Comparison of ENCODE assay signal across 19 cellular contexts in the genomic region with DNA sequence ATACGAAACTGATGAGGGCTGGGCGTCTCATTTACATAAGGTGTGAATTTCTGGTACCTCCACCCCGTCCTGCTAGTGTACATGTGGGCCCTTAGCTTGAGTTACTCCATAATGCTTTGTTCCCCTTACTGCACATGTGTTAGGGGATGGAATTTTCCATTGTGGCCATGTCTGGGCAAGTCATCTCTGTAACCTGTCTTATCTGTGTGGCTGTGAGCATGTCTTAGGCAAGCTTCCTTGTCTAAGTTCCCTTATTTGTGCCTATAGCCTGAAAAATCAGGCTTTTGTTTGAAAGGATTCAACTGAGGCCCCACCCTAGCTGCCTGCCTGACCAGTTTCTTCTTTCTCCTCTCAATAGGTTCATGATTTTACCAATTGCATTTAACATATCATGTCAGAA.
A peak's percentile ranks its signal among the peaks of the same experiment; 100 is the strongest.
DNase-seq lines count a peak whose midpoint lies in the region; ATAC-seq and TF ChIP-seq lines count a peak whose summit lies in the region.
"Had no signal": no experiment of that assay in that cellular context is flagged by ENCODE, and none has a peak within 500 bp of the region (broad histone marks: within the 10 kb centered on the region; RNA-seq: fewer than 3 reads in every experiment).

No MANE protein-coding gene starts in this region.

- no peak for DNase-seq in MCF 10A (ENCODE audit: unreplicated experiment)
- DNase-seq in breast epithelium (ENCODE audit: low spot score in 2 of 2): no peak
- DNase-seq in SKM-1 treated with dmso at 0.1 percent for 144 hours (lab: John Stamatoyannopoulos, UW; ENCODE audit: unreplicated experiment): peak; percentile 99
- DNase-seq in fibroblast of villous mesenchyme (ENCODE audit: low read depth): peak; percentile 30
- no peak for DNase-seq in stimulated activated naive B cell treated with anti-CD40 and anti-IgM and Interleukin-4, amounts not matched to agents 10 μg/mL and 1 μg/mL and 100 μg/mL, for 72 hours
- DNase-seq in NCI-H1436 treated with DMSO at 0.1 percent for 48 hours (lab: John Stamatoyannopoulos, UW): no peak
- no peak for DNase-seq in NCI-H1694 (lab: John Stamatoyannopoulos, UW)
- DNase-seq: 8988T; activated CD4-positive, alpha-beta T cell treated with anti-CD3 and anti-CD28 coated beads, Interleukin-2, amount 50 U/mL, for 48 hours; activated T-cell treated with anti-CD3 and anti-CD28 coated beads, Interleukin-2, amount 50 U/mL, for 4 hours; CD4-positive, CD25-positive, alpha-beta regulatory T cell; effector memory CD8-positive, alpha-beta T cell; NCI-H2107; NCI-H748 treated with DMSO at 0.1 percent for 48 hours; occipital lobe had no signal

- H3K27me3 Mint-ChIP-seq in MCF 10A (ENCODE audit: insufficient read depth, unreplicated experiment): no peaks in the 10 kb centered on the region
- no peaks in the 10 kb centered on the region for H3K27me3 Mint-ChIP-seq in stimulated activated naive B cell treated with anti-CD40 and anti-IgM and Interleukin-4, amounts not matched to agents 10 μg/mL and 1 μg/mL and 100 μg/mL, for 72 hours
- H3K27me3 Mint-ChIP-seq: CD4-positive, CD25-positive, alpha-beta regulatory T cell; effector memory CD8-positive, alpha-beta T cell had no signal

- intact Hi-C loops in MCF 10A (cut with micrococcal nuclease) (loop anchor here (2.0 kb wide), 1 partner anchor 13 kb away; no protein-coding TSS in a partner anchor), breast epithelium (cut with DNase I; ENCODE audit: low total_unique reads) (no loop called here)

- CTCF ChIA-PET in MCF 10A (lab: Yijun Ruan, JAX): interaction anchor here (0.6 to 3.6 kb wide), 12 partner anchors 10 to 333 kb away, joined by 3 to 32 read pairs (median 4); no protein-coding TSS in a partner anchor

- no peaks in the 10 kb centered on the region for H3K9me3 Mint-ChIP-seq in MCF 10A (ENCODE audit: unreplicated experiment)
- H3K9me3 Mint-ChIP-seq in stimulated activated naive B cell treated with anti-CD40 and anti-IgM and Interleukin-4, amounts not matched to agents 10 μg/mL and 1 μg/mL and 100 μg/mL, for 72 hours: peaks cover 0 to 4% of the 10 kb centered on the region in 2 donors
- H3K9me3 Mint-ChIP-seq: activated T-cell treated with anti-CD3 and anti-CD28 coated beads, Interleukin-2, amount 50 U/mL, for 4 hours; CD4-positive, CD25-positive, alpha-beta regulatory T cell; effector memory CD8-positive, alpha-beta T cell had no signal

- POLR2A ChIA-PET in MCF 10A (lab: Yijun Ruan, JAX): interaction anchor here (0.9 to 2.6 kb wide), 9 partner anchors 10 to 330 kb away, joined by 3 to 18 read pairs (median 4); partner anchors contain the start of gene RASAL2

- no peak for TF ChIP-seq POLR2A in breast epithelium (IDR thresholded peaks at IDR 0.05)

- no peaks in the 10 kb centered on the region for H3K27me3 ChIP-seq in breast epithelium
- H3K27me3 ChIP-seq: tibial nerve had no signal

- H3K27ac ChIP-seq in breast epithelium: no peak overlapping the region
- H3K27ac ChIP-seq: tibial nerve had no signal

- peaks cover 7% of the 10 kb centered on the region for H3K36me3 Mint-ChIP-seq in MCF 10A (ENCODE audit: insufficient read depth, unreplicated experiment)
- H3K36me3 Mint-ChIP-seq in stimulated activated naive B cell treated with anti-CD40 and anti-IgM and Interleukin-4, amounts not matched to agents 10 μg/mL and 1 μg/mL and 100 μg/mL, for 72 hours: no peaks in the 10 kb centered on the region
- H3K36me3 Mint-ChIP-seq: activated naive CD8-positive, alpha-beta T cell; CD4-positive, CD25-positive, alpha-beta regulatory T cell had no signal

- peak; percentile 25 to 45 for ATAC-seq in stimulated activated naive B cell treated with anti-CD40 and anti-IgM and Interleukin-4, amounts not matched to agents 10 μg/mL and 1 μg/mL and 100 μg/mL, for 72 hours (replicated peaks)
- ATAC-seq in GM18520 (IDR thresholded peaks at IDR 0.05; ENCODE audit: unreplicated experiment): no peak
- ATAC-seq: activated T-cell treated with anti-CD3 and anti-CD28 coated beads, Interleukin-2, amount 50 U/mL, for 4 hours; effector memory CD8-positive, alpha-beta T cell had no signal

- H3K36me3 ChIP-seq in breast epithelium: no peaks in the 10 kb centered on the region
- H3K36me3 ChIP-seq: HAP-1, tibial nerve had no signal

- H3K4me3 ChIP-seq in breast epithelium (no peak overlapping the region), fibroblast of villous mesenchyme (ENCODE audit: low read depth, low read length) (no peak overlapping the region)
- H3K4me3 ChIP-seq: HAP-1, tibial nerve had no signal

- peaks cover 42% of the 10 kb centered on the region for H3K4me1 Mint-ChIP-seq in MCF 10A (ENCODE audit: insufficient read depth, unreplicated experiment)
- no peaks in the 10 kb centered on the region for H3K4me1 Mint-ChIP-seq in stimulated activated naive B cell treated with anti-CD40 and anti-IgM and Interleukin-4, amounts not matched to agents 10 μg/mL and 1 μg/mL and 100 μg/mL, for 72 hours
- H3K4me1 Mint-ChIP-seq: CD4-positive, CD25-positive, alpha-beta regulatory T cell had no signal

- BruUV-seq in MCF 10A (replicated peaks; lab: Mats Ljungman, UMichigan): no TSS peak

- H3K27ac Mint-ChIP-seq in MCF 10A (ENCODE audit: low read depth, unreplicated experiment): peak overlapping the region; percentile 78
- H3K27ac Mint-ChIP-seq in stimulated activated naive B cell treated with anti-CD40 and anti-IgM and Interleukin-4, amounts not matched to agents 10 μg/mL and 1 μg/mL and 100 μg/mL, for 72 hours: no peak overlapping the region
- H3K27ac Mint-ChIP-seq: activated naive CD8-positive, alpha-beta T cell; CD4-positive, CD25-positive, alpha-beta regulatory T cell; effector memory CD8-positive, alpha-beta T cell had no signal

- H3K4me3 Mint-ChIP-seq in MCF 10A (ENCODE audit: unreplicated experiment): no peak overlapping the region
- no peak overlapping the region for H3K4me3 Mint-ChIP-seq in stimulated activated naive B cell treated with anti-CD40 and anti-IgM and Interleukin-4, amounts not matched to agents 10 μg/mL and 1 μg/mL and 100 μg/mL, for 72 hours
- H3K4me3 Mint-ChIP-seq: activated naive CD8-positive, alpha-beta T cell; activated T-cell treated with anti-CD3 and anti-CD28 coated beads, Interleukin-2, amount 50 U/mL, for 4 hours; CD4-positive, CD25-positive, alpha-beta regulatory T cell; effector memory CD8-positive, alpha-beta T cell had no signal

- TF ChIP-seq CTCF in MCF 10A (IDR thresholded peaks at IDR 0.05; ENCODE audit: unreplicated experiment): no peak
- TF ChIP-seq CTCF in breast epithelium (IDR thresholded peaks at IDR 0.05): no peak
- TF ChIP-seq CTCF in fibroblast of villous mesenchyme (IDR thresholded peaks at IDR 0.05; ENCODE audit: insufficient read depth, low read depth, low read length): no peak

- H3K9me3 ChIP-seq in breast epithelium: peaks cover 0 to 7% of the 10 kb centered on the region in 2 donors
- H3K9me3 ChIP-seq: HAP-1, tibial nerve had no signal

- no peaks in the 10 kb centered on the region for H3K4me1 ChIP-seq in breast epithelium

Comparison
In these comparisons a context has a peak if more than half of its experiments do, and no peak if none do; other contexts are left out.
1. DNase-seq: peak in SKM-1 treated with dmso at 0.1 percent for 144 hours (single experiment) and fibroblast of villous mesenchyme (single experiment); none in MCF 10A (single experiment), breast epithelium (0 of 2), stimulated activated naive B cell treated with anti-CD40 and anti-IgM and Interleukin-4, amounts not matched to agents 10 μg/mL and 1 μg/mL and 100 μg/mL, for 72 hours (single experiment), NCI-H1436 treated with DMSO at 0.1 percent for 48 hours (single experiment) and NCI-H1694 (single experiment).